Comparison of ENCODE assay signal across 1 cellular context in the genomic region with DNA sequence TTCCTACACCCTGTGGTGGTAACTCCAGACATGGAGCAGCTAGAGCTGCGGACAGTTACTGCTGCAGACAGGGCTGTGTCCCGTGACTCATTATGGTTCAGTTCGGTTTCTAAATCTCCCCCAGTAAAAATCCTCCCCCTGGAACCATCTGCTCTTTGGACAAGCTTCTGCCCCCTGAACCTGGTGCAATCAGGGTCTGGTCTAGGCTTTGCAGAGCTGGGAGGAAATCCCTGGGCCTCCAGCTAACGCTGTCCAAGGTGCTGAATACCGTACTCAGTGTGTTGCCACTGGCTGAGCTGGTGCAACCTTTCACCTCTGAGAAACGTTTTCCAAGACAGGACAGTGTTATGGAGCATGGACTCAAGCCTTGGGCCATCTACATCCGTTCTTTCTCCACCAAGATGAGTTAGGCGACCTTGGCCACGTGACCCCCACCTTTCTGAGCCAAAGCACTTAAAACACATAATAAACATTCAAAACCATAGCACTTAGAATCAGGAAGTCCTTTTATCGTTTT.
TF ChIP-seq lines count a peak whose summit lies in the region.

No MANE protein-coding gene starts in this region.

TF ChIP-seq in HepG2, 621 proteins besides CTCF, POLR2A, EP300 and RAD21 (continued from another document and continues in another):
- no peak for TF ChIP-seq ZSCAN29 (CRISPR knock-in tag; conservative IDR thresholded peaks at IDR 0.05)
- TF ChIP-seq, protein P1, sequence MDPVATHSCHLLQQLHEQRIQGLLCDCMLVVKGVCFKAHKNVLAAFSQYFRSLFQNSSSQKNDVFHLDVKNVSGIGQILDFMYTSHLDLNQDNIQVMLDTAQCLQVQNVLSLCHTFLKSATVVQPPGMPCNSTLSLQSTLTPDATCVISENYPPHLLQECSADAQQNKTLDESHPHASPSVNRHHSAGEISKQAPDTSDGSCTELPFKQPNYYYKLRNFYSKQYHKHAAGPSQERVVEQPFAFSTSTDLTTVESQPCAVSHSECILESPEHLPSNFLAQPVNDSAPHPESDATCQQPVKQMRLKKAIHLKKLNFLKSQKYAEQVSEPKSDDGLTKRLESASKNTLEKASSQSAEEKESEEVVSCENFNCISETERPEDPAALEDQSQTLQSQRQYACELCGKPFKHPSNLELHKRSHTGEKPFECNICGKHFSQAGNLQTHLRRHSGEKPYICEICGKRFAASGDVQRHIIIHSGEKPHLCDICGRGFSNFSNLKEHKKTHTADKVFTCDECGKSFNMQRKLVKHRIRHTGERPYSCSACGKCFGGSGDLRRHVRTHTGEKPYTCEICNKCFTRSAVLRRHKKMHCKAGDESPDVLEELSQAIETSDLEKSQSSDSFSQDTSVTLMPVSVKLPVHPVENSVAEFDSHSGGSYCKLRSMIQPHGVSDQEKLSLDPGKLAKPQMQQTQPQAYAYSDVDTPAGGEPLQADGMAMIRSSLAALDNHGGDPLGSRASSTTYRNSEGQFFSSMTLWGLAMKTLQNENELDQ (CRISPR knock-in tag; IDR thresholded peaks at IDR 0.05; ENCODE audit: borderline replicate concordance), result peak; percentile 93; the same call in 1 of the 2 replicates
- TF ChIP-seq HOXD1 (CRISPR knock-in tag; IDR thresholded peaks at IDR 0.05), result 0 out of 2 replicates have a peak, but pooled peaks have one; percentile 67
- no peak for TF ChIP-seq ZNF234 (CRISPR knock-in tag; conservative IDR thresholded peaks at IDR 0.05)
- peak; percentile 51; the same call in 1 of the 2 replicates for TF ChIP-seq ZNF652 (CRISPR knock-in tag; IDR thresholded peaks at IDR 0.05; ENCODE audit: borderline replicate concordance, low read depth)
- TF ChIP-seq HNF4G (IDR thresholded peaks at IDR 0.05; ENCODE audit: borderline replicate concordance, low read depth, low read length), result no peak; the same call in 1 of the 2 replicates
- TF ChIP-seq HNF4G (CRISPR knock-in tag; IDR thresholded peaks at IDR 0.05; ENCODE audit: borderline replicate concordance, low read depth), result peak; percentile 43; the same call in 1 of the 2 replicates
- peak; percentile 88 for TF ChIP-seq MTF1 (CRISPR knock-in tag; IDR thresholded peaks at IDR 0.05)
- TF ChIP-seq SRY (CRISPR knock-in tag; IDR thresholded peaks at IDR 0.05), result peak; percentile 98; the same call in 1 of the 2 replicates
- TF ChIP-seq, protein P2, sequence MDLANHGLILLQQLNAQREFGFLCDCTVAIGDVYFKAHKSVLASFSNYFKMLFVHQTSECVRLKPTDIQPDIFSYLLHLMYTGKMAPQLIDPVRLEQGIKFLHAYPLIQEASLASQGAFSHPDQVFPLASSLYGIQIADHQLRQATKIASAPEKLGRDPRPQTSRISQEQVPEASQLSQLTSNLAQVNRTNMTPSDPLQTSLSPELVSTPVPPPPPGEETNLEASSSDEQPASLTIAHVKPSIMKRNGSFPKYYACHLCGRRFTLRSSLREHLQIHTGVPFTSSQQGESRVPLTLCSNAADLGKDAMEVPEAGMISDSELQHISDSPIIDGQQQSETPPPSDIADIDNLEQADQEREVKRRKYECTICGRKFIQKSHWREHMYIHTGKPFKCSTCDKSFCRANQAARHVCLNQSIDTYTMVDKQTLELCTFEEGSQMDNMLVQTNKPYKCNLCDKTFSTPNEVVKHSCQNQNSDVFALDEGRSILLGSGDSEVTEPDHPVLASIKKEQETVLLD (CRISPR knock-in tag; IDR thresholded peaks at IDR 0.05; ENCODE audit: low read depth), result peak; percentile 70; the same call in 1 of the 2 replicates
- TF ChIP-seq ZNF468 (CRISPR knock-in tag; IDR thresholded peaks at IDR 0.05), result no peak
- TF ChIP-seq ZNF460 (CRISPR knock-in tag; IDR thresholded peaks at IDR 0.05; ENCODE audit: borderline replicate concordance), result no peak
- TF ChIP-seq RXRB (CRISPR knock-in tag; IDR thresholded peaks at IDR 0.05; ENCODE audit: borderline replicate concordance), result peak; percentile 81
- TF ChIP-seq TCF7 (IDR thresholded peaks at IDR 0.05; ENCODE audit: low read depth), result no peak
- TF ChIP-seq ZNF558 (CRISPR knock-in tag; IDR thresholded peaks at IDR 0.05; ENCODE audit: borderline replicate concordance), result peak; percentile 92; the same call in 1 of the 2 replicates
- TF ChIP-seq KDM5B (CRISPR knock-in tag; IDR thresholded peaks at IDR 0.05; ENCODE audit: borderline replicate concordance), result peak; percentile 80; the same call in 1 of the 2 replicates
- TF ChIP-seq, protein P3, sequence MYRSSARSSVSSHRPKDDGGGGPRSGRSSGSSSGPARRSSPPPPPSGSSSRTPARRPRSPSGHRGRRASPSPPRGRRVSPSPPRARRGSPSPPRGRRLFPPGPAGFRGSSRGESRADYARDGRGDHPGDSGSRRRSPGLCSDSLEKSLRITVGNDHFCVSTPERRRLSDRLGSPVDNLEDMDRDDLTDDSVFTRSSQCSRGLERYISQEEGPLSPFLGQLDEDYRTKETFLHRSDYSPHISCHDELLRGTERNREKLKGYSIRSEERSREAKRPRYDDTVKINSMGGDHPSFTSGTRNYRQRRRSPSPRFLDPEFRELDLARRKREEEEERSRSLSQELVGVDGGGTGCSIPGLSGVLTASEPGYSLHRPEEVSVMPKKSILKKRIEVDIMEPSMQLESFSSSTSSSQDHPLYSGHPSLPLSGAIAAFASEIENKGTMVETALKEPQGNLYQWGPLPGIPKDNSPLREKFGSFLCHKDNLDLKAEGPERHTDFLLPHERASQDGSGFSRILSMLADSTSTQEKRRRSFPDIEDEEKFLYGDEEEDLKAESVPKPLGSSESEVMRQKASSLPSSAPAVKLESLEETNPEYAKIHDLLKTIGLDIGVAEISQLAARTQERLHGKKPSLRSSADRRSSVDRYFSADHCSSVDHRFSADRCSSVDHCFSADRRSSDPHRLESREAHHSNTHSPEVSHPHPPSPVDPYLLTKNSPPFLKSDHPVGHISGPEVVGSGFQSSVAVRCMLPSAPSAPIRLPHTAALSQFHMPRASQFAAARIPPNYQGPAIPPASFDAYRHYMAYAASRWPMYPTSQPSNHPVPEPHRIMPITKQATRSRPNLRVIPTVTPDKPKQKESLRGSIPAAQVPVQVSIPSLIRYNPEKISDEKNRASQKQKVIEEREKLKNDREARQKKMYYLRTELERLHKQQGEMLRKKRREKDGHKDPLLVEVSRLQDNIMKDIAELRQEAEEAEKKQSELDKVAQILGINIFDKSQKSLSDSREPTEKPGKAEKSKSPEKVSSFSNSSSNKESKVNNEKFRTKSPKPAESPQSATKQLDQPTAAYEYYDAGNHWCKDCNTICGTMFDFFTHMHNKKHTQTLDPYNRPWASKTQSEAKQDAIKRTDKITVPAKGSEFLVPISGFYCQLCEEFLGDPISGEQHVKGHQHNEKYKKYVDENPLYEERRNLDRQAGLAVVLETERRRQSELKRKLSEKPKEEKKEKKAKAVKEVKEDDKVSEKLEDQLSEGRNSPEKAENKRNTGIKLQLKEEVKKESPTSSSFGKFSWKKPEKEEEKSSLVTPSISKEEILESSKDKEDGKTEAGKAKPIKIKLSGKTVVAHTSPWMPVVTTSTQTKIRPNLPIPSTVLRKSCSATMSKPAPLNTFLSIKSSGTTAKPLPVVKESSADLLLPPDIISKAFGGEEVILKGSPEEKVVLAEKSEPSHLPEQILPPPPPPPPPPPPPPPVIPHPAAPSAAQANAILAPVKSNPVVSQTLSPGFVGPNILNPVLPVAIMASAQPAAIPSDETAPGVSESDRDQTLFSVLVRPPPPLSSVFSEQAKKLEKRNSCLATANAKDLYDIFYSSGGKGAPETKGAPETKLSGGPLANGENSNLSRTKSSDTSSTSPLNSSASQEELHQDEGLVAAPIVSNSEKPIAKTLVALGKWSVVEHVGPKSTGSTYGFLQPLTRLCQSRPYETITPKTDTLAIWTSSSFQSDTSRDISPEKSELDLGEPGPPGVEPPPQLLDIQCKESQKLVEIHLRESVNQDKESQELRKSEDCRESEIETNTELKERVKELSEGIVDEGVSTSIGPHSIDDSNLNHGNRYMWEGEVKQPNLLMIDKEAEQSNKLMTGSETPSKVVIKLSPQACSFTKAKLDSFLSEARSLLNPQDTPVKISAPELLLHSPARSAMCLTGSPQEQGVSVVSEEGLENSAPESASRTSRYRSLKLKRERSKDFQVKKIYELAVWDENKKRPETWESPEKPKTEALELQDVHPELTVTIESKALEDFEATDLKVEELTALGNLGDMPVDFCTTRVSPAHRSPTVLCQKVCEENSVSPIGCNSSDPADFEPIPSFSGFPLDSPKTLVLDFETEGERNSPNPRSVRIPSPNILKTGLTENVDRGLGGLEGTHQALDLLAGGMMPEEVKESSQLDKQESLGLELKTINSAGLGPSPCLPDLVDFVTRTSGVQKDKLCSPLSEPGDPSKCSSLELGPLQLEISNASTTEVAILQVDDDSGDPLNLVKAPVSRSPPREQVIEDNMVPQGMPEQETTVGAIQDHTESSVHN (CRISPR knock-in tag; IDR thresholded peaks at IDR 0.05), result no peak
- TF ChIP-seq ZNF547 (CRISPR knock-in tag; IDR thresholded peaks at IDR 0.05), result no peak
- TF ChIP-seq RBM39 (IDR thresholded peaks at IDR 0.05; ENCODE audit: low read depth, low read length, poor library complexity, severe bottlenecking), result no peak
- TF ChIP-seq, protein P4, sequence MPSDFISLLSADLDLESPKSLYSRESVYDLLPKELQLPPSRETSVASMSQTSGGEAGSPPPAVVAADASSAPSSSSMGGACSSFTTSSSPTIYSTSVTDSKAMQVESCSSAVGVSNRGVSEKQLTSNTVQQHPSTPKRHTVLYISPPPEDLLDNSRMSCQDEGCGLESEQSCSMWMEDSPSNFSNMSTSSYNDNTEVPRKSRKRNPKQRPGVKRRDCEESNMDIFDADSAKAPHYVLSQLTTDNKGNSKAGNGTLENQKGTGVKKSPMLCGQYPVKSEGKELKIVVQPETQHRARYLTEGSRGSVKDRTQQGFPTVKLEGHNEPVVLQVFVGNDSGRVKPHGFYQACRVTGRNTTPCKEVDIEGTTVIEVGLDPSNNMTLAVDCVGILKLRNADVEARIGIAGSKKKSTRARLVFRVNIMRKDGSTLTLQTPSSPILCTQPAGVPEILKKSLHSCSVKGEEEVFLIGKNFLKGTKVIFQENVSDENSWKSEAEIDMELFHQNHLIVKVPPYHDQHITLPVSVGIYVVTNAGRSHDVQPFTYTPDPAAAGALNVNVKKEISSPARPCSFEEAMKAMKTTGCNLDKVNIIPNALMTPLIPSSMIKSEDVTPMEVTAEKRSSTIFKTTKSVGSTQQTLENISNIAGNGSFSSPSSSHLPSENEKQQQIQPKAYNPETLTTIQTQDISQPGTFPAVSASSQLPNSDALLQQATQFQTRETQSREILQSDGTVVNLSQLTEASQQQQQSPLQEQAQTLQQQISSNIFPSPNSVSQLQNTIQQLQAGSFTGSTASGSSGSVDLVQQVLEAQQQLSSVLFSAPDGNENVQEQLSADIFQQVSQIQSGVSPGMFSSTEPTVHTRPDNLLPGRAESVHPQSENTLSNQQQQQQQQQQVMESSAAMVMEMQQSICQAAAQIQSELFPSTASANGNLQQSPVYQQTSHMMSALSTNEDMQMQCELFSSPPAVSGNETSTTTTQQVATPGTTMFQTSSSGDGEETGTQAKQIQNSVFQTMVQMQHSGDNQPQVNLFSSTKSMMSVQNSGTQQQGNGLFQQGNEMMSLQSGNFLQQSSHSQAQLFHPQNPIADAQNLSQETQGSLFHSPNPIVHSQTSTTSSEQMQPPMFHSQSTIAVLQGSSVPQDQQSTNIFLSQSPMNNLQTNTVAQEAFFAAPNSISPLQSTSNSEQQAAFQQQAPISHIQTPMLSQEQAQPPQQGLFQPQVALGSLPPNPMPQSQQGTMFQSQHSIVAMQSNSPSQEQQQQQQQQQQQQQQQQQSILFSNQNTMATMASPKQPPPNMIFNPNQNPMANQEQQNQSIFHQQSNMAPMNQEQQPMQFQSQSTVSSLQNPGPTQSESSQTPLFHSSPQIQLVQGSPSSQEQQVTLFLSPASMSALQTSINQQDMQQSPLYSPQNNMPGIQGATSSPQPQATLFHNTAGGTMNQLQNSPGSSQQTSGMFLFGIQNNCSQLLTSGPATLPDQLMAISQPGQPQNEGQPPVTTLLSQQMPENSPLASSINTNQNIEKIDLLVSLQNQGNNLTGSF (CRISPR knock-in tag; IDR thresholded peaks at IDR 0.05), result peak; percentile 94
- TF ChIP-seq TBL1XR1 (IDR thresholded peaks at IDR 0.05; ENCODE audit: borderline replicate concordance, low read length, partially characterized antibody), result no peak
- TF ChIP-seq NFKB2 (CRISPR knock-in tag; IDR thresholded peaks at IDR 0.05; ENCODE audit: borderline replicate concordance), result peak; percentile 92
- 0 out of 2 replicates have a peak, but pooled peaks have one; percentile 45 for TF ChIP-seq CCDC6 (CRISPR knock-in tag; IDR thresholded peaks at IDR 0.05)
- TF ChIP-seq, protein P5, sequence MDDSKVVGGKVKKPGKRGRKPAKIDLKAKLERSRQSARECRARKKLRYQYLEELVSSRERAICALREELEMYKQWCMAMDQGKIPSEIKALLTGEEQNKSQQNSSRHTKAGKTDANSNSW (CRISPR knock-in tag; IDR thresholded peaks at IDR 0.05; ENCODE audit: borderline replicate concordance), result no peak
- TF ChIP-seq ZC3H13 (CRISPR knock-in tag; IDR thresholded peaks at IDR 0.05), result no peak; the same call in 1 of the 2 replicates
- peak; percentile 73 for TF ChIP-seq JUNB (CRISPR knock-in tag; IDR thresholded peaks at IDR 0.05; ENCODE audit: borderline replicate concordance)
- TF ChIP-seq NR2C2 (CRISPR knock-in tag; IDR thresholded peaks at IDR 0.05; ENCODE audit: borderline replicate concordance), result peak; percentile 73
- TF ChIP-seq, protein P6, sequence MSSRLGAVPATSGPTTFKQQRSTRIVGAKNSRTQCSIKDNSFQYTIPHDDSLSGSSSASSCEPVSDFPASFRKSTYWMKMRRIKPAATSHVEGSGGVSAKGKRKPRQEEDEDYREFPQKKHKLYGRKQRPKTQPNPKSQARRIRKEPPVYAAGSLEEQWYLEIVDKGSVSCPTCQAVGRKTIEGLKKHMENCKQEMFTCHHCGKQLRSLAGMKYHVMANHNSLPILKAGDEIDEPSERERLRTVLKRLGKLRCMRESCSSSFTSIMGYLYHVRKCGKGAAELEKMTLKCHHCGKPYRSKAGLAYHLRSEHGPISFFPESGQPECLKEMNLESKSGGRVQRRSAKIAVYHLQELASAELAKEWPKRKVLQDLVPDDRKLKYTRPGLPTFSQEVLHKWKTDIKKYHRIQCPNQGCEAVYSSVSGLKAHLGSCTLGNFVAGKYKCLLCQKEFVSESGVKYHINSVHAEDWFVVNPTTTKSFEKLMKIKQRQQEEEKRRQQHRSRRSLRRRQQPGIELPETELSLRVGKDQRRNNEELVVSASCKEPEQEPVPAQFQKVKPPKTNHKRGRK (CRISPR knock-in tag; IDR thresholded peaks at IDR 0.05), result no peak
- peak; percentile 87 for TF ChIP-seq REPIN1 (CRISPR knock-in tag; IDR thresholded peaks at IDR 0.05; ENCODE audit: borderline replicate concordance, low read depth)
- TF ChIP-seq, protein P7, sequence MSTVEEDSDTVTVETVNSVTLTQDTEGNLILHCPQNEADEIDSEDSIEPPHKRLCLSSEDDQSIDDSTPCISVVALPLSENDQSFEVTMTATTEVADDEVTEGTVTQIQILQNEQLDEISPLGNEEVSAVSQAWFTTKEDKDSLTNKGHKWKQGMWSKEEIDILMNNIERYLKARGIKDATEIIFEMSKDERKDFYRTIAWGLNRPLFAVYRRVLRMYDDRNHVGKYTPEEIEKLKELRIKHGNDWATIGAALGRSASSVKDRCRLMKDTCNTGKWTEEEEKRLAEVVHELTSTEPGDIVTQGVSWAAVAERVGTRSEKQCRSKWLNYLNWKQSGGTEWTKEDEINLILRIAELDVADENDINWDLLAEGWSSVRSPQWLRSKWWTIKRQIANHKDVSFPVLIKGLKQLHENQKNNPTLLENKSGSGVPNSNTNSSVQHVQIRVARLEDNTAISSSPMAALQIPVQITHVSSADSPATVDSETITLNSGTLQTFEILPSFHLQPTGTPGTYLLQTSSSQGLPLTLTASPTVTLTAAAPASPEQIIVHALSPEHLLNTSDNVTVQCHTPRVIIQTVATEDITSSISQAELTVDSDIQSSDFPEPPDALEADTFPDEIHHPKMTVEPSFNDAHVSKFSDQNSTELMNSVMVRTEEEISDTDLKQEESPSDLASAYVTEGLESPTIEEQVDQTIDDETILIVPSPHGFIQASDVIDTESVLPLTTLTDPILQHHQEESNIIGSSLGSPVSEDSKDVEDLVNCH (CRISPR knock-in tag; IDR thresholded peaks at IDR 0.05), result no peak
- no peak for TF ChIP-seq ZNF260 (CRISPR knock-in tag; IDR thresholded peaks at IDR 0.05; ENCODE audit: borderline replicate concordance, low read depth)
